Comparison of ENCODE assay signal across 8 cellular contexts in genomic region chr3:43692085-43692484, GRCh38. TPM values are rescaled to one million over a fixed set of nuclear protein-coding genes. Genes with fewer than 3 reads are reported as not detected.
DNase-seq lines count a peak whose midpoint lies in the region; ATAC-seq, FAIRE-seq and TF ChIP-seq lines count a peak whose summit lies in the region.

No MANE protein-coding gene starts in this region.

- CTCF ChIA-PET in A549 (lab: Yijun Ruan, JAX) = interaction anchor here (0.6 kb wide), 1 partner anchor 58 kb away, joined by 3 read pairs; no protein-coding TSS in a partner anchor
- CTCF ChIA-PET in HEK293 (lab: Yijun Ruan, JAX) = no interaction called here

- no peaks in the 10 kb centered on the region for H3K36me3 Mint-ChIP-seq in astrocyte (ENCODE audit: low read depth, unreplicated experiment)

- DNase-seq in A549 (ENCODE audit: low read depth in 1 of 2, low spot score in 1 of 2) = peak in 1 of 2 experiments; percentile 11
- DNase-seq in astrocyte (ENCODE audit: low read depth) = no peak
- peak; percentile 8 for DNase-seq in mesendoderm
- DNase-seq in NCI-H524 treated with DMSO at 0.1 percent for 48 hours (lab: John Stamatoyannopoulos, UW) = no peak
- no peak for DNase-seq in NCI-H146 treated with DMSO at 0.1 percent for 48 hours (lab: John Stamatoyannopoulos, UW; ENCODE audit: unreplicated experiment)
- no peak for DNase-seq in middle frontal gyrus (ENCODE audit: extremely low spot score, low spot score)

- ATAC-seq in A549 (no peak), GM21737 (IDR thresholded peaks at IDR 0.05; ENCODE audit: unreplicated experiment) (no peak)

- H3K4me1 Mint-ChIP-seq in astrocyte (ENCODE audit: low read depth, unreplicated experiment) = peaks cover 14% of the 10 kb centered on the region

- H3K27ac ChIP-seq in A549 (peak overlapping the region in 1 of 2 experiments; percentile 79; a peak in 1 of 6 replicates), HEK293 (ENCODE audit: extremely low read depth, low read depth, low read length) (no peak overlapping the region), astrocyte (ENCODE audit: low read depth, low read length) (no peak overlapping the region), mesendoderm (ENCODE audit: low read depth, low read length) (no peak overlapping the region)

- FAIRE-seq in A549 (lab: Jason Lieb, UNC) (no peak), astrocyte (lab: Jason Lieb, UNC) (no peak)

- peaks cover 15% of the 10 kb centered on the region for H4K20me1 ChIP-seq in astrocyte (ENCODE audit: insufficient read depth, low read length)

- H3K36me3 ChIP-seq in HEK293 (ENCODE audit: control insufficient read depth in 2 of 2, insufficient read depth in 1 of 2, low read length in 2 of 2) (no peaks in the 10 kb centered on the region), astrocyte (ENCODE audit: insufficient read depth, low read length) (no peaks in the 10 kb centered on the region), mesendoderm (ENCODE audit: control insufficient read depth, insufficient read depth, low read length) (no peaks in the 10 kb centered on the region)

- no peak overlapping the region for H3K4ac ChIP-seq in mesendoderm (ENCODE audit: low read depth, low read length)

- no peaks in the 10 kb centered on the region for H3K27me3 Mint-ChIP-seq in astrocyte (ENCODE audit: low read depth, unreplicated experiment)

- no peak overlapping the region for H3K9ac ChIP-seq in astrocyte (ENCODE audit: low read length)
- H3K9ac ChIP-seq in mesendoderm (ENCODE audit: low read length) = no peak overlapping the region

- H3K4me1 ChIP-seq in A549 = peaks cover 47% of the 10 kb centered on the region
- H3K4me1 ChIP-seq in HEK293 (ENCODE audit: control insufficient read depth, insufficient read depth, low read length) = no peaks in the 10 kb centered on the region
- peaks cover 12% of the 10 kb centered on the region for H3K4me1 ChIP-seq in astrocyte (ENCODE audit: insufficient read depth, low read length)
- peaks cover 11% of the 10 kb centered on the region for H3K4me1 ChIP-seq in mesendoderm (ENCODE audit: control insufficient read depth, low read depth, low read length)

- H3K18ac ChIP-seq in mesendoderm (ENCODE audit: low read length) = no peak overlapping the region

- H3K79me2 ChIP-seq in astrocyte (ENCODE audit: insufficient read depth, low read length) (peaks cover 42% of the 10 kb centered on the region), mesendoderm (ENCODE audit: control insufficient read depth, insufficient read depth, low read length) (peaks cover 7% of the 10 kb centered on the region)

- no peak overlapping the region for H3K56ac ChIP-seq in mesendoderm (ENCODE audit: low read length)

- peak overlapping the region; percentile 90 for H3K4me3 Mint-ChIP-seq in astrocyte (ENCODE audit: unreplicated experiment)

- H3K4me2 ChIP-seq in A549 = peak overlapping the region; percentile 99
- peak overlapping the region; percentile 99 for H3K4me2 ChIP-seq in astrocyte (ENCODE audit: low read length)
- no peak overlapping the region for H3K4me2 ChIP-seq in mesendoderm (ENCODE audit: low read length)

- no peak overlapping the region for H2AK5ac ChIP-seq in mesendoderm (ENCODE audit: low read length)

- no peak overlapping the region for H3K23ac ChIP-seq in mesendoderm (ENCODE audit: low read length)

- 84% methylated on average over 7 of the region's 7 CpGs for WGBS in A549 (ENCODE audit: missing lambda C conversion rate)
- 100% methylated on average over 2 of the region's 7 CpGs for WGBS in mesendoderm (ENCODE audit: extremely low coverage, insufficient coverage, low lambda C conversion rate)

- H3K27me3 ChIP-seq in astrocyte (ENCODE audit: insufficient read depth, low read length) (no peaks in the 10 kb centered on the region), mesendoderm (ENCODE audit: insufficient read depth, low read length, poor library complexity) (no peaks in the 10 kb centered on the region)

- no peak overlapping the region for H2AFZ ChIP-seq in astrocyte (ENCODE audit: low read depth, low read length)

- no peak overlapping the region for H4K5ac ChIP-seq in mesendoderm (ENCODE audit: low read length)

- H3K9me3 Mint-ChIP-seq in astrocyte (ENCODE audit: unreplicated experiment) = no peaks in the 10 kb centered on the region

- TF ChIP-seq RAD21 in A549 (conservative IDR thresholded peaks at IDR 0.05 in 1 of 2, IDR thresholded peaks at IDR 0.05 in 1 of 2) = no peak

- no peaks in the 10 kb centered on the region for H3K9me3 ChIP-seq in A549
- H3K9me3 ChIP-seq in HEK293 (ENCODE audit: control insufficient read depth, insufficient read depth, low read depth, low read length) = no peaks in the 10 kb centered on the region
- H3K9me3 ChIP-seq in astrocyte (ENCODE audit: insufficient read depth, low read depth, low read length) = no peaks in the 10 kb centered on the region

- peaks cover 2% of the 10 kb centered on the region for H3K79me1 ChIP-seq in mesendoderm (ENCODE audit: low read length)

- H2BK5ac ChIP-seq in mesendoderm (ENCODE audit: low read length) = no peak overlapping the region

- H3K4me3 ChIP-seq in A549 (peak overlapping the region; percentile 96), HEK293 (ENCODE audit: low read depth, low read length) (peak overlapping the region; percentile 78), astrocyte (ENCODE audit: insufficient read depth, low read depth, low read length) (peak overlapping the region; percentile 75), mesendoderm (ENCODE audit: low read length) (no peak overlapping the region)

- no peak for TF ChIP-seq POLR2A in A549 (IDR thresholded peaks at IDR 0.05; ENCODE audit: low read length)

- H4K8ac ChIP-seq in mesendoderm (ENCODE audit: low read depth, low read length) = no peak overlapping the region

- TF ChIP-seq EP300 in A549 (IDR thresholded peaks at IDR 0.05) = no peak

- POLR2A ChIA-PET in A549 (lab: Yijun Ruan, JAX) (no interaction called here), HEK293 (lab: Yijun Ruan, JAX) (interaction anchor here (1.1 kb wide), 1 partner anchor 70 kb away, joined by 5 read pairs; the partner anchor contains the start of gene ANO10)

- no peak overlapping the region for H2BK15ac ChIP-seq in mesendoderm (replicated peaks; ENCODE audit: low read depth)

- no peak overlapping the region for H2BK120ac ChIP-seq in mesendoderm (ENCODE audit: low read depth, low read length)

- TF ChIP-seq CTCF in A549 (IDR thresholded peaks at IDR 0.05) (no peak), HEK293 (tag by site-specific recombination; IDR thresholded peaks at IDR 0.05) (no peak), astrocyte (IDR thresholded peaks at IDR 0.05; ENCODE audit: insufficient read depth, low read depth, low read length) (no peak)

- no peak overlapping the region for H3K27ac Mint-ChIP-seq in astrocyte (ENCODE audit: unreplicated experiment)

TF ChIP-seq in A549, 52 proteins besides CTCF, POLR2A, EP300 and RAD21 (continues in another document):
- no peak for TF ChIP-seq ESRRA (IDR thresholded peaks at IDR 0.05; ENCODE audit: borderline replicate concordance, low read length)

TF ChIP-seq in HEK293, 187 proteins besides CTCF, POLR2A, EP300 and RAD21:
- TF ChIP-seq ZNF335 (tag by site-specific recombination; conservative IDR thresholded peaks at IDR 0.05) = no peak
- TF ChIP-seq ZNF610 (tag by site-specific recombination; IDR thresholded peaks at IDR 0.05; ENCODE audit: borderline replicate concordance) = no peak
- TF ChIP-seq ZBTB17 (tag by site-specific recombination; IDR thresholded peaks at IDR 0.05) = no peak

RNA-seq across cellular contexts. Expression of gene ABHD5, which starts 1.3 kb away (rescaled TPM):
- polyA plus RNA-seq in A549 (2011; rRNA removed) (17.3 and 17.8 TPM in 2 replicates), A549 (2017; fragmentation: RNase III; extraction: RNeasy Plus Mini Kit Qiagen cat#74134 plus additional on column Dnase treatment) (16.2 to 16.6 TPM (median 16.4 TPM) in 3 replicates)
- polyA plus RNA-seq in A549 (2012; cell fraction: cytosol; rRNA removed) = 8.2 and 8.9 TPM in 2 replicates
- polyA plus RNA-seq in A549 (2012; cell fraction: nucleus; rRNA removed) = 4.3 and 7.7 TPM in 2 replicates
- polyA minus RNA-seq in A549 (2011; rRNA and poly(A)+ RNA removed) = 12.0 and 12.4 TPM in 2 replicates
- 15.1 and 18.3 TPM in 2 replicates for total RNA-seq in astrocyte
- polyA plus RNA-seq in mesendoderm (2013, experiment 1 of 2) = 16.9 TPM
- 16.2 TPM for polyA plus RNA-seq in mesendoderm (2013, experiment 2 of 2)
